Comparison of ENCODE assay signal across 8 cellular contexts in the genomic region with DNA sequence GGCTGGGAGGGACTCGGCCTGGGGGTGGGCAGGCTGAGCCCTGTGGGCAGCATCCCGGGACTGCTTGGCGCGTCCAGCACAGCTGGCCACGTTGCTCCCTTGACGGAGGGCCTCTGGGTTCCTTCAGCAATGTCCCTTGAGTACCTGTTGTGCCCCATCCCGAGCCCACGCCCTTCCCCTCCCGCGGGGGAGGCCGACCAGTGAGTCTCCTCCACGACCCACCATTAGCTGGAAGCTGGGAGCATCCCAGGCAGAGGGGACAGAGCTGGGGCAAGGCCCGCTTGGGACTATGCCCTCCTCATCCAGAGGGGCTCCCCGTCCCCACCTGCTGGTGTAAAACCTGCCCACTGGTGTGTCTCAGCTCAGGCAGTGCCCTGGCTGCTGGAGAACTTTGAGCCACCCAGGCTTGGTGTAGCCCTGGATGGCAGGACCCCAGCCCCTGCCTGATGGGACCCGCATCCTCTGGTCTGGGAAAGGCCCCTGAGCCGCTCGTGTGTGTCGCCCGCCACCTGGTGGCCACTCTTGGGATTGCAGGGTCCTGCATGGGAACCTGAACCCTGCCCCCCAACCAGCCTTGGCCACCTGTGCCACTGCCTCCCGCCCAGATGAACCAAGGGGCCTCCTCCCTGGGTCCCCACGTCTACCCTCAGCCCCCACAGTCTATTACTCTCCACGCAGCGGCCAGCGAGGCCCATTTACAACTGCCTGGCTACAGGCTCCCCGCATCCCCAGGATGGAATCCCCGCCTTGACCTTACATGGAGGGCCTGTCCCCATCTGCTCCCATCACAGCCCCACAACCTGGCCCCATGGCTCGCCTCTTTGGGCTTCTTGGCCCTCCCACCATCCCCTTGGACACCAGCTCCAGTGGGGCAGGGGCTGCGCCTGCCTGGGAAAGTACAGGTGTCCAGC. TPM values are rescaled to one million over a fixed set of nuclear protein-coding genes. Genes with fewer than 3 reads are reported as not detected.
A peak's percentile ranks its signal among the peaks of the same experiment; 100 is the strongest.
DNase-seq lines count a peak whose midpoint lies in the region; ATAC-seq, FAIRE-seq and TF ChIP-seq lines count a peak whose summit lies in the region.

No MANE protein-coding gene starts in this region.

- H3K4me1 ChIP-seq in K562 (replicated peaks in 1 of 2; ENCODE audit: control insufficient read depth in 2 of 2, insufficient read depth in 2 of 2, low read length in 2 of 2): peaks cover 0 to 50% of the 10 kb centered on the region in 2 experiments; a peak in 2 of 5 replicates

- in situ Hi-C loops in K562 (cut with MboI): no loop called here

- H3K27me3 ChIP-seq in WERI-Rb-1 (ENCODE audit: insufficient read depth, low read depth, severe bottlenecking) (no peaks in the 10 kb centered on the region), K562 (ENCODE audit: control insufficient read depth in 2 of 2, insufficient read depth in 2 of 2, low read length in 2 of 2) (no peaks in the 10 kb centered on the region)

- H3K27ac Mint-ChIP-seq in immature natural killer cell: peak overlapping the region in 4 of 6 donors; percentile 69 to 89 (median 78)

- H3K4me3 Mint-ChIP-seq in immature natural killer cell: no peak overlapping the region

- no peaks in the 10 kb centered on the region for H3K79me2 ChIP-seq in K562 (ENCODE audit: control insufficient read depth, insufficient read depth, low read length)

- no peak; the same call in 1 of the 2 replicates for TF ChIP-seq POLR2A in K562 (conservative IDR thresholded peaks at IDR 0.05)

- peaks cover 5 to 6% of the 10 kb centered on the region in 2 donors for H3K4me1 Mint-ChIP-seq in immature natural killer cell

- no peaks in the 10 kb centered on the region for H3K9me3 ChIP-seq in WERI-Rb-1 (ENCODE audit: severe bottlenecking)
- H3K9me3 ChIP-seq in K562 (replicated peaks; ENCODE audit: control insufficient read depth, insufficient read depth, low read depth, low read length): no peaks in the 10 kb centered on the region

- DNase-seq in ELF-1 (ENCODE audit: low read depth, low spot score) (peak; percentile 92), M059J (ENCODE audit: low read depth) (peak; percentile 25), WERI-Rb-1 (peak; percentile 83), K562 (ENCODE audit: extremely low read depth in 1 of 4, low spot score in 3 of 4) (peak; percentile 70 to 76 (median 73)), immature natural killer cell (peak; percentile 73 to 78 (median 77))
- peak; percentile 58 to 84 for DNase-seq in stimulated activated CD4-positive, alpha-beta T cell treated with anti-CD3 and anti-CD28 coated beads, Interleukin-1b, Interleukin-23, amount 100 ng/mL, for 1 hour (ENCODE audit: low read depth in 2 of 2)

- H4K20me1 ChIP-seq in K562 (replicated peaks; ENCODE audit: control insufficient read depth, insufficient read depth, low read length): peaks cover 25% of the 10 kb centered on the region

- peaks cover 6 to 9% (median 6%) of the 10 kb centered on the region in 3 donors for H3K27me3 Mint-ChIP-seq in immature natural killer cell (ENCODE audit: low read depth in 3 of 3)

- BruUV-seq in K562 (replicated peaks; lab: Mats Ljungman, UMichigan): no TSS peak

- intact Hi-C loops in K562 (cut with micrococcal nuclease): loop anchor here (1.0 to 5.0 kb wide), 2 partner anchors 38 to 53 kb away; no protein-coding TSS in a partner anchor

- peaks cover 3 to 11% (median 10%) of the 10 kb centered on the region in 3 donors for H3K36me3 Mint-ChIP-seq in immature natural killer cell

- H3K27ac ChIP-seq in WERI-Rb-1: no peak overlapping the region
- H3K27ac ChIP-seq in K562 (ENCODE audit: extremely low read depth, low read depth, low read length): no peak overlapping the region

- POLR2A ChIA-PET in K562 (lab: Yijun Ruan, JAX): interaction anchor here (0.6 kb wide), 1 partner anchor 25 kb away, joined by 3 read pairs; no protein-coding TSS in a partner anchor

- CTCF ChIA-PET in K562 (lab: Yijun Ruan, JAX; ENCODE audit: low intra/inter-chr PET ratio): interaction anchor here (0.6 to 4.0 kb wide), 3 partner anchors 36 to 51 kb away, joined by 3 to 31 read pairs (median 22); no protein-coding TSS in a partner anchor

- TF ChIP-seq CTCF in WERI-Rb-1 (IDR thresholded peaks at IDR 0.05; ENCODE audit: low read depth, low read length) (peak; percentile 96), K562 (IDR thresholded peaks at IDR 0.05 in 2 of 3, conservative IDR thresholded peaks at IDR 0.05 in 1 of 3; ENCODE audit: insufficient read depth in 2 of 3, low read depth in 1 of 3, low read length in 3 of 3) (peak; percentile 75 to 85 (median 77))

- H3K36me3 ChIP-seq in WERI-Rb-1: no peaks in the 10 kb centered on the region
- H3K36me3 ChIP-seq in K562 (ENCODE audit: control insufficient read depth, insufficient read depth, low read length): no peaks in the 10 kb centered on the region; the same call in 2 of the 3 replicates

- no peak overlapping the region for H3K4me2 ChIP-seq in K562 (ENCODE audit: insufficient read depth, low read length)

- 13% methylated on average over 20 of the region's 28 CpGs for WGBS in K562 (ENCODE audit: insufficient coverage, low coverage, missing lambda C conversion rate)

- H3K9me1 ChIP-seq in K562 (ENCODE audit: control insufficient read depth, insufficient read depth, low read length): no peaks in the 10 kb centered on the region

- no peak for TF ChIP-seq EP300 in K562 (IDR thresholded peaks at IDR 0.05; ENCODE audit: low read length)

- peak; percentile 15 for FAIRE-seq in K562 (lab: Jason Lieb, UNC)

- H3K9ac ChIP-seq in K562 (ENCODE audit: insufficient read depth in 1 of 2, low read depth in 2 of 2, low read length in 2 of 2): no peak overlapping the region; a peak in 1 of 4 replicates

- no peak overlapping the region for H2AFZ ChIP-seq in K562 (ENCODE audit: low read depth, low read length)

- peak; percentile 41 to 77 for TF ChIP-seq RAD21 in K562 (CRISPR knock-in tag; conservative IDR thresholded peaks at IDR 0.05 in 1 of 2, IDR thresholded peaks at IDR 0.05 in 1 of 2)

- no peak overlapping the region for H3K4me3 ChIP-seq in WERI-Rb-1 (ENCODE audit: low read depth, low read length)
- H3K4me3 ChIP-seq in K562: no peak overlapping the region

- no peaks in the 10 kb centered on the region for H3K9me3 Mint-ChIP-seq in immature natural killer cell

- ATAC-seq in K562 (peak; percentile 82), GM19467 (IDR thresholded peaks at IDR 0.05; ENCODE audit: unreplicated experiment) (no peak), HG02973 (IDR thresholded peaks at IDR 0.05; ENCODE audit: unreplicated experiment) (no peak)

TF ChIP-seq in K562, 482 proteins besides CTCF, POLR2A, EP300 and RAD21 (continues in another document):
- TF ChIP-seq RB1 (IDR thresholded peaks at IDR 0.05; ENCODE audit: low read depth): peak; percentile 24; the same call in 1 of the 2 replicates
- TF ChIP-seq SRSF9 (IDR thresholded peaks at IDR 0.05; ENCODE audit: borderline replicate concordance, low read depth, low read length): no peak
- TF ChIP-seq JUN (IDR thresholded peaks at IDR 0.05; ENCODE audit: borderline replicate concordance, low read depth, low read length): no peak
- TF ChIP-seq JUN (CRISPR knock-in tag; IDR thresholded peaks at IDR 0.05; ENCODE audit: borderline replicate concordance): no peak

RNA-seq across cellular contexts. Expression of a gene that starts 16.6 kb away (rescaled TPM):
- not detected in 2 replicates for total RNA-seq in M059J (2014; rRNA removed; shearing (Covaris generic))
- 8.0 and 13.9 TPM in 2 replicates for total RNA-seq in K562 (2011; cell fraction: chromatin; rRNA removed; ENCODE audit: low replicate concordance)
- total RNA-seq in K562 (2011; cell fraction: nucleolus; rRNA removed): 5.8 and 7.1 TPM in 2 replicates
- 7.0 and 9.0 TPM in 2 replicates for total RNA-seq in K562 (2011; cell fraction: nucleoplasm; rRNA removed)
- total RNA-seq in K562 (2014; rRNA removed) (0.36 and 0.78 TPM in 2 replicates), K562 (2014; rRNA removed; fragmentation: Illumina TruSeq; extraction: Trizol) (0.26 and 0.62 TPM in 2 replicates), K562 (2015; rRNA removed; fragmentation: Illumina TruSeq; extraction: Trizol) (0.30 and 0.43 TPM in 2 replicates), K562 (2021) (1.5 and 2.2 TPM in 2 replicates)
- polyA plus RNA-seq in K562 (2011; rRNA removed) (0.77 and 1.5 TPM in 2 replicates), K562 (2014; fragmentation: Illumina TruSeq; extraction: Trizol) (0.74 and 0.75 TPM in 2 replicates), K562 (2014; fragmentation: Nextera tagmentation; extraction: Ambion mirVana) (under 1 TPM; 0.15 to 0.18 TPM), K562 (2014; rRNA removed) (1.1 and 1.5 TPM in 2 replicates), immature natural killer cell (1 to 10 TPM in 1 of 3 donors, under 1 TPM in 1, not detected in 1; 0.60 to 2.0 TPM)
- polyA plus RNA-seq in K562 (2011; cell fraction: cytosol; rRNA removed): 1.2 and 1.3 TPM in 2 replicates
- polyA plus RNA-seq in K562 (2011; cell fraction: nucleus; rRNA removed): 2.4 and 3.8 TPM in 2 replicates
- polyA plus RNA-seq in K562 (2012): 0.48 and 1.4 TPM in 2 replicates
- 0.18 and 0.42 TPM in 2 replicates for polyA minus RNA-seq in K562 (2011; rRNA and poly(A)+ RNA removed)
- polyA minus RNA-seq in K562 (2011; cell fraction: cytosol; rRNA and poly(A)+ RNA removed): not detected in 2 replicates
- polyA minus RNA-seq in K562 (2011; cell fraction: nucleus; rRNA and poly(A)+ RNA removed): 0.54 and 1.4 TPM in 2 replicates

RNA-seq across cellular contexts. Expression of a gene that starts 33.8 kb away (rescaled TPM):
- not detected in 2 replicates for total RNA-seq in M059J (2014; rRNA removed; shearing (Covaris generic))
- 27.6 and 71.3 TPM in 2 replicates for total RNA-seq in K562 (2011; cell fraction: chromatin; rRNA removed; ENCODE audit: low replicate concordance)
- total RNA-seq in K562 (2011; cell fraction: nucleolus; rRNA removed): 52.4 and 59.9 TPM in 2 replicates
- total RNA-seq in K562 (2011; cell fraction: nucleoplasm; rRNA removed): 38.4 and 39.2 TPM in 2 replicates
- 13.3 and 18.4 TPM in 2 replicates for total RNA-seq in K562 (2014; rRNA removed)
- total RNA-seq in K562 (2014; rRNA removed; fragmentation: Illumina TruSeq; extraction: Trizol): 3.1 and 4.6 TPM in 2 replicates
- 7.5 and 9.5 TPM in 2 replicates for total RNA-seq in K562 (2015; rRNA removed; fragmentation: Illumina TruSeq; extraction: Trizol)
- 21.0 and 26.2 TPM in 2 replicates for total RNA-seq in K562 (2021)
- polyA plus RNA-seq in K562 (2011; rRNA removed): 10.1 and 14.5 TPM in 2 replicates
- 14.2 and 35.6 TPM in 2 replicates for polyA plus RNA-seq in K562 (2011; cell fraction: cytosol; rRNA removed)
- polyA plus RNA-seq in K562 (2011; cell fraction: nucleus; rRNA removed): 22.8 and 38.7 TPM in 2 replicates
- 10.9 and 11.6 TPM in 2 replicates for polyA plus RNA-seq in K562 (2012)
- polyA plus RNA-seq in K562 (2014; fragmentation: Illumina TruSeq; extraction: Trizol): 6.6 and 9.5 TPM in 2 replicates
- polyA plus RNA-seq in K562 (2014; fragmentation: Nextera tagmentation; extraction: Ambion mirVana): under 1 TPM; 0.13 to 0.49 TPM
- 18.6 and 20.3 TPM in 2 replicates for polyA plus RNA-seq in K562 (2014; rRNA removed)
- 9.7 and 11.6 TPM in 2 replicates for polyA minus RNA-seq in K562 (2011; rRNA and poly(A)+ RNA removed)
- 14.1 and 21.0 TPM in 2 replicates for polyA minus RNA-seq in K562 (2011; cell fraction: cytosol; rRNA and poly(A)+ RNA removed)
- polyA minus RNA-seq in K562 (2011; cell fraction: nucleus; rRNA and poly(A)+ RNA removed): 22.3 and 30.8 TPM in 2 replicates
- polyA plus RNA-seq in immature natural killer cell: 100 to 1,000 TPM; 102 to 168 (median 112) TPM

Comparison
In these comparisons a context has a peak if more than half of its experiments do, and no peak if none do; other contexts are left out.
1. DNase-seq: peak in every context shown above with its lines; median percentile 92 in ELF-1; 83 in WERI-Rb-1; 77 in immature natural killer cell; 73 in K562; 71 in stimulated activated CD4-positive, alpha-beta T cell treated with anti-CD3 and anti-CD28 coated beads, Interleukin-1b, Interleukin-23, amount 100 ng/mL, for 1 hour; 25 in M059J.